24 cellular contexts compared by ENCODE assay signal in the genomic region with DNA sequence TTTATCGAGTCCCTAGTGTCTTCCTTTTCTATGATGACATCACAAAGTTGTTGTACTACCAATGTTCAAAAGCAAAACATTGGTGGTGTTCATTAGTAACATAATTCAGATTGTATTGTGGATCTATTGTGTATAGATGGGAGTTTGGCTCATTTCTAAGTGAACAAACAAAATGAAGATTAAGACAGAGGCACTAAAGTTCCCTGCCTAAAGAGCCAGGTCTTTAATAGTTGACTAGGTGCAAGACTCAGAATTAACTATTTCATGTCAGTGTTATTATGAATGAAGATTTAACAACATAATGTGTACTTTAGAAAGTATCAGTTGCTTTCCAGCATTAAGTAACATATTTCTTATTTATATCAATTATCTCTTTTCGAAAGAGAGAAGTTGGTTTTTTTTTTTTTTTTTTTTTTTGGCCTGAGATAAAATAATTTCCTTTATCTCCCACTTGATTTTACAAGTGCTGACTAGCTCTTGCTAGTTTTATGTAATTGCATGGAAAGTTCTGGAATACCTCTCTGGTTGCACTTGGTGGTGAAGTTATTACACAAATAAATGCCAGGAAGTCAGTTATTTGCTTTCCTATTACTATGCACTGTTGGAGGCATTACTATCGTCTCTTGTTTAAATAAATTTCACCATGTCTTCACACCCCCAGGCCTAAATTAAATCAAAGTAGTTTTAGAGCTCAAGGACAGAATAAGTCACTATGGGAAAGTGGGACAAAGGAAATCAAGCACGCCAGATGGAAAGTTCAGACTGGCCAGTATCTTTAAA. TPM values are rescaled to one million over a fixed set of nuclear protein-coding genes. Genes with fewer than 3 reads are reported as not detected.
"Had no signal": no experiment of that assay in that cellular context is flagged by ENCODE, and none has a peak within 500 bp of the region (broad histone marks: within the 10 kb centered on the region; RNA-seq: fewer than 3 reads in every experiment).

No MANE protein-coding gene starts in this region.

- DNase-seq: activated T-cell treated with anti-CD3 and anti-CD28 coated beads, Interleukin-2, amount 50 U/mL, for 24 hours; adrenal gland; brain microvascular endothelial cell; heart left ventricle; left cardiac atrium; mesendoderm; mucosa of descending colon; occipital lobe; posterior cingulate gyrus; small intestine; stimulated activated CD4-positive, alpha-beta T cell treated with anti-CD3 and anti-CD28 coated beads, Interleukin-2, amount 100 ng/mL, for 24 hours; stomach; T-helper 9 cell had no signal

- H3K27me3 Mint-ChIP-seq: activated T-cell treated with anti-CD3 and anti-CD28 coated beads, Interleukin-2, amount 50 U/mL, for 24 hours; activated T-helper 17 cell treated with anti-CD3 and anti-CD28 coated beads, Interleukin-2, amount 50 U/mL, for 72 hours; stimulated activated memory B cell treated with anti-CD40 and anti-IgM and Interleukin-4, amounts not matched to agents 10 μg/mL and 1 μg/mL and 100 μg/mL, for 72 hours had no signal

- ATAC-seq: activated naive CD4-positive, alpha-beta T cell treated with anti-CD3 and anti-CD28 coated beads, Interleukin-2, amount 50 U/mL, for 72 hours; activated T-helper 17 cell treated with anti-CD3 and anti-CD28 coated beads, Interleukin-2, amount 50 U/mL, for 72 hours; heart left ventricle; left cardiac atrium; mucosa of descending colon; sciatic nerve; stimulated activated memory B cell treated with anti-CD40 and anti-IgM and Interleukin-4, amounts not matched to agents 10 μg/mL and 1 μg/mL and 100 μg/mL, for 72 hours; WTC11 had no signal

- H3K27ac ChIP-seq: adrenal gland, ascending aorta, brain microvascular endothelial cell, coronary artery, esophagus muscularis mucosa, heart left ventricle, stomach, suprapubic skin, tibial nerve had no signal

- H3K27ac Mint-ChIP-seq: activated naive CD4-positive, alpha-beta T cell treated with anti-CD3 and anti-CD28 coated beads, Interleukin-2, amount 50 U/mL, for 72 hours; activated T-cell treated with anti-CD3 and anti-CD28 coated beads, Interleukin-2, amount 50 U/mL, for 24 hours; activated T-helper 17 cell treated with anti-CD3 and anti-CD28 coated beads, Interleukin-2, amount 50 U/mL, for 72 hours; stimulated activated memory B cell treated with anti-CD40 and anti-IgM and Interleukin-4, amounts not matched to agents 10 μg/mL and 1 μg/mL and 100 μg/mL, for 72 hours; WTC11 had no signal

- H3K9me3 Mint-ChIP-seq: activated naive CD4-positive, alpha-beta T cell treated with anti-CD3 and anti-CD28 coated beads, Interleukin-2, amount 50 U/mL, for 72 hours; activated T-helper 17 cell treated with anti-CD3 and anti-CD28 coated beads, Interleukin-2, amount 50 U/mL, for 72 hours; WTC11 had no signal

- H3K4me1 Mint-ChIP-seq: activated T-helper 17 cell treated with anti-CD3 and anti-CD28 coated beads, Interleukin-2, amount 50 U/mL, for 72 hours; stimulated activated memory B cell treated with anti-CD40 and anti-IgM and Interleukin-4, amounts not matched to agents 10 μg/mL and 1 μg/mL and 100 μg/mL, for 72 hours; WTC11 had no signal

- H3K36me3 Mint-ChIP-seq: activated naive CD4-positive, alpha-beta T cell treated with anti-CD3 and anti-CD28 coated beads, Interleukin-2, amount 50 U/mL, for 72 hours; stimulated activated memory B cell treated with anti-CD40 and anti-IgM and Interleukin-4, amounts not matched to agents 10 μg/mL and 1 μg/mL and 100 μg/mL, for 72 hours; WTC11 had no signal

- H3K9me3 ChIP-seq: adrenal gland, ascending aorta, esophagus muscularis mucosa, heart left ventricle, mucosa of descending colon, stomach, suprapubic skin, tibial nerve had no signal

- FAIRE-seq: small intestine, urothelium cell line had no signal

- H3K27me3 ChIP-seq: adrenal gland, ascending aorta, brain microvascular endothelial cell, esophagus muscularis mucosa, heart left ventricle, stomach, suprapubic skin, tibial nerve had no signal

- H3K4me3 ChIP-seq: adrenal gland, ascending aorta, coronary artery, esophagus muscularis mucosa, heart left ventricle, mucosa of descending colon, stomach, suprapubic skin, tibial nerve had no signal

- H3K4me1 ChIP-seq: adrenal gland, ascending aorta, esophagus muscularis mucosa, heart left ventricle, suprapubic skin, tibial nerve had no signal

- H3K36me3 ChIP-seq: adrenal gland, ascending aorta, brain microvascular endothelial cell, esophagus muscularis mucosa, heart left ventricle, stomach, suprapubic skin, tibial nerve had no signal

- H3K4me3 Mint-ChIP-seq: activated T-cell treated with anti-CD3 and anti-CD28 coated beads, Interleukin-2, amount 50 U/mL, for 24 hours; activated T-helper 17 cell treated with anti-CD3 and anti-CD28 coated beads, Interleukin-2, amount 50 U/mL, for 72 hours; stimulated activated memory B cell treated with anti-CD40 and anti-IgM and Interleukin-4, amounts not matched to agents 10 μg/mL and 1 μg/mL and 100 μg/mL, for 72 hours; WTC11 had no signal

RNA-seq across cellular contexts. Expression of a gene that starts 48.7 kb away (rescaled TPM):
- total RNA-seq: activated T-helper 17 cell treated with anti-CD3 and anti-CD28 coated beads, Interleukin-2, amount 50 U/mL, for 72 hours had no signal
